ENCODE assay signal across 1 cellular context in genomic region chr12:26940820-26941219, GRCh38.
TF ChIP-seq lines count a peak whose summit lies in the region.

No MANE protein-coding gene starts in this region.

TF ChIP-seq in K562, 482 proteins besides CTCF, POLR2A, EP300 and RAD21 (continued from another document):
- TF ChIP-seq, protein P1, sequence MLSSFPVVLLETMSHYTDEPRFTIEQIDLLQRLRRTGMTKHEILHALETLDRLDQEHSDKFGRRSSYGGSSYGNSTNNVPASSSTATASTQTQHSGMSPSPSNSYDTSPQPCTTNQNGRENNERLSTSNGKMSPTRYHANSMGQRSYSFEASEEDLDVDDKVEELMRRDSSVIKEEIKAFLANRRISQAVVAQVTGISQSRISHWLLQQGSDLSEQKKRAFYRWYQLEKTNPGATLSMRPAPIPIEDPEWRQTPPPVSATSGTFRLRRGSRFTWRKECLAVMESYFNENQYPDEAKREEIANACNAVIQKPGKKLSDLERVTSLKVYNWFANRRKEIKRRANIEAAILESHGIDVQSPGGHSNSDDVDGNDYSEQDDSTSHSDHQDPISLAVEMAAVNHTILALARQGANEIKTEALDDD (IDR thresholded peaks at IDR 0.05), result 0 out of 2 replicates have a peak, but pooled peaks have one; percentile 35
- TF ChIP-seq DPF2 (IDR thresholded peaks at IDR 0.05), result peak; percentile 23; the same call in 1 of the 2 replicates
- no peak for TF ChIP-seq ELF2 (CRISPR knock-in tag; IDR thresholded peaks at IDR 0.05)
